In genomic region chr14:34029921-34030334, GRCh38 we compare ENCODE assay signal across 14 cellular contexts.
A peak's percentile ranks its signal among the peaks of the same experiment; 100 is the strongest.
DNase-seq lines count a peak whose midpoint lies in the region; ATAC-seq and TF ChIP-seq lines count a peak whose summit lies in the region.
"Had no signal": no experiment of that assay in that cellular context is flagged by ENCODE, and none has a peak within 500 bp of the region (broad histone marks: within the 10 kb centered on the region; RNA-seq: fewer than 3 reads in every experiment).

No MANE protein-coding gene starts in this region.

- POLR2A ChIA-PET in HEK293 (lab: Yijun Ruan, JAX) = no interaction called here
- POLR2A ChIA-PET in naive thymus-derived CD8-positive, alpha-beta T cell (lab: Charles Lee) = interaction anchor here (0.6 kb wide), 1 partner anchor 23 kb away, joined by 3 read pairs; no protein-coding TSS in a partner anchor

- no peak for TF ChIP-seq CTCF in HEK293 (tag by site-specific recombination; IDR thresholded peaks at IDR 0.05)
- TF ChIP-seq CTCF in smooth muscle cell (IDR thresholded peaks at IDR 0.05; ENCODE audit: borderline replicate concordance, insufficient read depth, poor library complexity, severe bottlenecking) = no peak

- CTCF ChIA-PET in HEK293 (lab: Yijun Ruan, JAX) = interaction anchor here (0.7 to 1.0 kb wide), 3 partner anchors 9 to 181 kb away, joined by 3 read pairs; no protein-coding TSS in a partner anchor

- H3K4me1 Mint-ChIP-seq in naive thymus-derived CD8-positive, alpha-beta T cell = peaks cover 0 to 10% (median 0%) of the 10 kb centered on the region in 4 donors

- no peaks in the 10 kb centered on the region for H3K79me2 ChIP-seq in smooth muscle cell (ENCODE audit: low read depth)

- H3K9me3 ChIP-seq in HEK293 (ENCODE audit: control insufficient read depth, insufficient read depth, low read depth, low read length) = no peaks in the 10 kb centered on the region
- H3K9me3 ChIP-seq in smooth muscle cell (replicated peaks; ENCODE audit: low read depth) = no peaks in the 10 kb centered on the region

- peak overlapping the region; percentile 52 for H3K4me2 ChIP-seq in smooth muscle cell

- 32% methylated on average over 6 of the region's 6 CpGs for WGBS in smooth muscle cell (ENCODE audit: low lambda C conversion rate)

- H3F3A ChIP-seq in smooth muscle cell (ENCODE audit: low read depth) = no peaks in the 10 kb centered on the region

- peak; percentile 15 for DNase-seq in dedifferentiated amniotic fluid mesenchymal stem cell (ENCODE audit: extremely low spot score)
- DNase-seq in left colon = peak; percentile 24 to 46
- DNase-seq in smooth muscle cell (lab: John Stamatoyannopoulos, UW; ENCODE audit: unreplicated experiment) = no peak
- DNase-seq in DMS79 (lab: John Stamatoyannopoulos, UW) = no peak
- no peak for DNase-seq in central memory CD4-positive, alpha-beta T cell
- no peak for DNase-seq in glomerular visceral epithelial cell (ENCODE audit: extremely low spot score)
- no peak for DNase-seq in naive thymus-derived CD8-positive, alpha-beta T cell
- DNase-seq: activated CD8-positive, alpha-beta memory T cell treated with anti-CD3 and anti-CD28 coated beads for 24 hours; CD4-positive, alpha-beta memory T cell; dorsolateral prefrontal cortex; stimulated activated CD8-positive, alpha-beta memory T cell treated with anti-CD3 and anti-CD28 coated beads, Interleukin-4, amount 100 ng/mL, for 48 hours; T-helper 9 cell had no signal

- no peaks in the 10 kb centered on the region for H3K27me3 ChIP-seq in smooth muscle cell (ENCODE audit: low read depth)
- H3K27me3 ChIP-seq: dorsolateral prefrontal cortex had no signal

- no peak overlapping the region for H2AFZ ChIP-seq in smooth muscle cell (ENCODE audit: low read depth)

- no peak overlapping the region for H3K9ac ChIP-seq in smooth muscle cell (ENCODE audit: low read depth)

- ATAC-seq in left colon = peak; percentile 40
- no peak for ATAC-seq in naive thymus-derived CD8-positive, alpha-beta T cell
- ATAC-seq: activated naive CD4-positive, alpha-beta T cell treated with anti-CD3 and anti-CD28 coated beads, Interleukin-2, amount 50 U/mL, for 72 hours had no signal

- H3K9me3 Mint-ChIP-seq in naive thymus-derived CD8-positive, alpha-beta T cell = no peaks in the 10 kb centered on the region
- H3K9me3 Mint-ChIP-seq: activated naive CD4-positive, alpha-beta T cell treated with anti-CD3 and anti-CD28 coated beads, Interleukin-2, amount 50 U/mL, for 72 hours had no signal

- no peaks in the 10 kb centered on the region for H3K36me3 Mint-ChIP-seq in naive thymus-derived CD8-positive, alpha-beta T cell
- H3K36me3 Mint-ChIP-seq: activated naive CD4-positive, alpha-beta T cell treated with anti-CD3 and anti-CD28 coated beads, Interleukin-2, amount 50 U/mL, for 72 hours; CD4-positive, alpha-beta memory T cell had no signal

- H3K27ac ChIP-seq in HEK293 (ENCODE audit: extremely low read depth, low read depth, low read length) (peak overlapping the region; percentile 54; the same call in 1 of the 2 replicates), smooth muscle cell (ENCODE audit: low read depth) (no peak overlapping the region)
- H3K27ac ChIP-seq: dorsolateral prefrontal cortex had no signal

- H3K4me3 ChIP-seq in HEK293 (ENCODE audit: low read depth, low read length) (no peak overlapping the region), smooth muscle cell (no peak overlapping the region)
- H3K4me3 ChIP-seq: dorsolateral prefrontal cortex had no signal

- H3K4me1 ChIP-seq in HEK293 (ENCODE audit: control insufficient read depth, insufficient read depth, low read length) = no peaks in the 10 kb centered on the region
- H3K4me1 ChIP-seq in smooth muscle cell (ENCODE audit: low read depth) = peaks cover 9% of the 10 kb centered on the region

- H3K27ac Mint-ChIP-seq in naive thymus-derived CD8-positive, alpha-beta T cell = no peak overlapping the region
- H3K27ac Mint-ChIP-seq: activated naive CD4-positive, alpha-beta T cell treated with anti-CD3 and anti-CD28 coated beads, Interleukin-2, amount 50 U/mL, for 72 hours; CD4-positive, alpha-beta memory T cell had no signal

- H4K20me1 ChIP-seq in smooth muscle cell (ENCODE audit: low read depth) = no peaks in the 10 kb centered on the region

- intact Hi-C loops in left colon (cut with DNase I, micrococcal nuclease) = no loop called here

- H3K36me3 ChIP-seq in HEK293 (ENCODE audit: control insufficient read depth in 2 of 2, insufficient read depth in 1 of 2, low read length in 2 of 2) (no peaks in the 10 kb centered on the region), smooth muscle cell (ENCODE audit: low read depth) (no peaks in the 10 kb centered on the region)

- no peak overlapping the region for H3K4me3 Mint-ChIP-seq in naive thymus-derived CD8-positive, alpha-beta T cell
- H3K4me3 Mint-ChIP-seq: CD4-positive, alpha-beta memory T cell had no signal

- H3K27me3 Mint-ChIP-seq in naive thymus-derived CD8-positive, alpha-beta T cell = peaks cover 0 to 3% (median 0%) of the 10 kb centered on the region in 5 donors
- H3K27me3 Mint-ChIP-seq: CD4-positive, alpha-beta memory T cell had no signal

TF ChIP-seq in HEK293, 187 proteins besides CTCF, POLR2A, EP300 and RAD21:
- TF ChIP-seq ZNF398 (tag by site-specific recombination; IDR thresholded peaks at IDR 0.05) (peak; percentile 56; the same call in 1 of the 2 replicates), ZNF114 (tag by site-specific recombination; IDR thresholded peaks at IDR 0.05) (no peak)

Comparison
In these comparisons a context has a peak if more than half of its experiments do, and no peak if none do; other contexts are left out.
1. DNase-seq: peak in dedifferentiated amniotic fluid mesenchymal stem cell (single experiment) and left colon (2 of 2); none in smooth muscle cell (single experiment), DMS79 (single experiment), central memory CD4-positive, alpha-beta T cell (single experiment), glomerular visceral epithelial cell (single experiment) and naive thymus-derived CD8-positive, alpha-beta T cell (0 of 10).